15 cellular contexts compared by ENCODE assay signal in the genomic region with DNA sequence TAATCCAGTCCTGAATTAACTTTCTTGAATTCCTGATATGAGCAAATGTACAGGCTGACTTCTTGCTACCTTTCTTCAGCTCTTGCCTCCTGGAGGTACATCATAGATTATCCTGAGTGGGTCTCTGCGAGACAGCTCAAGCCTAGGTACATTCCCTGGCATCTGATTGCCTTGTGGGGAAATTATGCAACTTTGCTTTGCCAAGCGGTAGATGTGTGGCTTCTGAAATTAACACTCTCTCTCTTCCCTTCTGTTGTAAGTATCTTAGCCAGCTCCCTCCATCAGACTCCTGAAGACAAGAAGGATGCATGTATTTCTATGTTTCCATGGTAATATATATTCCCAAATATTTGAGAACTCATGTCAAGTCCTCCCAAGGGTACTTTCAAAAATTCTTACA. TPM values are rescaled to one million over a fixed set of nuclear protein-coding genes. Genes with fewer than 3 reads are reported as not detected.
DNase-seq lines count a peak whose midpoint lies in the region; ATAC-seq and TF ChIP-seq lines count a peak whose summit lies in the region.
"Had no signal": no experiment of that assay in that cellular context is flagged by ENCODE, and none has a peak within 500 bp of the region (broad histone marks: within the 10 kb centered on the region; RNA-seq: fewer than 3 reads in every experiment).

No MANE protein-coding gene starts in this region.

- TF ChIP-seq POLR2A in thyroid gland (IDR thresholded peaks at IDR 0.05), result no peak

- no peak overlapping the region for H3K4me3 ChIP-seq in GM23338
- H3K4me3 ChIP-seq in dorsolateral prefrontal cortex, result no peak overlapping the region
- H3K4me3 ChIP-seq in thyroid gland (replicated peaks in 1 of 3), result no peak overlapping the region
- H3K4me3 ChIP-seq: BLaER1 had no signal

- no peaks in the 10 kb centered on the region for H3F3A ChIP-seq in GM23338 (replicated peaks; ENCODE audit: low read depth)

- H3K27ac Mint-ChIP-seq in GM23338, result no peak overlapping the region
- H3K27ac Mint-ChIP-seq: CD4-positive, CD25-positive, alpha-beta regulatory T cell; CD8-positive, alpha-beta T cell had no signal

- H3K27ac ChIP-seq in GM23338 (ENCODE audit: low read depth) (no peak overlapping the region), dorsolateral prefrontal cortex (peak overlapping the region in 40 of 59 donors; percentile 1 to 77 (median 49)), thyroid gland (no peak overlapping the region)
- H3K27ac ChIP-seq: BLaER1, C4-2B had no signal

- DNase-seq in GM23338 (ENCODE audit: low spot score) (no peak), dorsolateral prefrontal cortex (peak in 1 of 10 donors; percentile 12), occipital lobe (lab: John Stamatoyannopoulos, UW) (peak; percentile 5), thyroid gland (no peak)
- DNase-seq in activated effector memory CD4-positive, alpha-beta T cell treated with Interleukin-2 at 50 U/mL for 16 hours, result no peak
- DNase-seq: Caco-2; CD4-positive, CD25-positive, alpha-beta regulatory T cell; CD8-positive, alpha-beta T cell; DMS153; DND-41; H7; HCEC 1CT had no signal

- no peaks in the 10 kb centered on the region for H3K27me3 ChIP-seq in GM23338 (ENCODE audit: insufficient read depth)
- no peaks in the 10 kb centered on the region for H3K27me3 ChIP-seq in dorsolateral prefrontal cortex
- H3K27me3 ChIP-seq in thyroid gland, result no peaks in the 10 kb centered on the region
- H3K27me3 ChIP-seq: BLaER1 had no signal

- H3K36me3 Mint-ChIP-seq in GM23338 (ENCODE audit: low read depth), result no peaks in the 10 kb centered on the region
- H3K36me3 Mint-ChIP-seq: CD4-positive, CD25-positive, alpha-beta regulatory T cell; CD8-positive, alpha-beta T cell had no signal

- WGBS in thyroid gland, 2 donors, result 86 to 94% methylated on average over 2 of the region's 2 CpGs

- H2AFZ ChIP-seq in GM23338, result 0 out of 2 replicates have a peak overlapping the region, but pooled peaks have one; percentile 29

- no peaks in the 10 kb centered on the region for H3K4me1 ChIP-seq in GM23338 (ENCODE audit: insufficient read depth)
- H3K4me1 ChIP-seq in thyroid gland, result no peaks in the 10 kb centered on the region
- H3K4me1 ChIP-seq: Caco-2 had no signal

- H3K27me3 Mint-ChIP-seq in GM23338 (ENCODE audit: insufficient read depth, low read depth, poor library complexity), result no peaks in the 10 kb centered on the region

- H3K4me2 ChIP-seq in GM23338, result no peak overlapping the region
- H3K4me2 ChIP-seq: BLaER1 had no signal

- no peaks in the 10 kb centered on the region for H3K9me3 ChIP-seq in thyroid gland
- H3K9me3 ChIP-seq: BLaER1, Caco-2 had no signal

- no peak overlapping the region for H3K4me3 Mint-ChIP-seq in GM23338
- H3K4me3 Mint-ChIP-seq: CD4-positive, CD25-positive, alpha-beta regulatory T cell; CD8-positive, alpha-beta T cell had no signal

- no peaks in the 10 kb centered on the region for H3K36me3 ChIP-seq in GM23338 (ENCODE audit: insufficient read depth)
- H3K36me3 ChIP-seq in thyroid gland, result no peaks in the 10 kb centered on the region
- H3K36me3 ChIP-seq: BLaER1 had no signal

- no peaks in the 10 kb centered on the region for H3K79me2 ChIP-seq in GM23338 (replicated peaks; ENCODE audit: insufficient read depth)

- TF ChIP-seq CTCF in GM23338 (conservative IDR thresholded peaks at IDR 0.05; ENCODE audit: low read depth in 2 of 2) (no peak), dorsolateral prefrontal cortex (IDR thresholded peaks at IDR 0.05 in 54 of 56, conservative IDR thresholded peaks at IDR 0.05 in 2 of 56; ENCODE audit: low read depth in 1 of 56, partially characterized antibody in 56 of 56) (no peak), thyroid gland (IDR thresholded peaks at IDR 0.05) (no peak)

- intact Hi-C loops in dorsolateral prefrontal cortex (cut with DNase I) (no loop called here), thyroid gland (cut with DNase I) (no loop called here)

- H3K9me2 ChIP-seq in GM23338 (ENCODE audit: insufficient read depth), result no peaks in the 10 kb centered on the region

- ATAC-seq in GM23338 (no peak), GM18511 (IDR thresholded peaks at IDR 0.05; ENCODE audit: unreplicated experiment) (no peak)
- ATAC-seq: CD8-positive, alpha-beta T cell had no signal

- no peaks in the 10 kb centered on the region for H4K20me1 ChIP-seq in GM23338 (replicated peaks; ENCODE audit: insufficient read depth)
- H4K20me1 ChIP-seq: BLaER1 had no signal

- H3K9me3 Mint-ChIP-seq in GM23338, result no peaks in the 10 kb centered on the region
- H3K9me3 Mint-ChIP-seq: CD8-positive, alpha-beta T cell had no signal

- no peaks in the 10 kb centered on the region for H3K4me1 Mint-ChIP-seq in GM23338

TF ChIP-seq in GM23338, 12 proteins besides CTCF, POLR2A, EP300 and RAD21:
- TF ChIP-seq ZNF114 (CRISPR knock-in tag; IDR thresholded peaks at IDR 0.05) (no peak), EZH2 (IDR thresholded peaks at IDR 0.05; ENCODE audit: low read depth, unreplicated experiment) (no peak)
TF ChIP-seq in GM23338: peak in this region for 0.

RNA-seq across cellular contexts. Expression of a gene that starts 16.2 kb away (rescaled TPM):
- 4.3 and 5.7 TPM in 2 replicates for total RNA-seq in GM23338 (2014; rRNA removed; shearing (Covaris generic))
- 1.5 and 2.8 TPM in 2 replicates for polyA plus RNA-seq in GM23338 (2016; fragmentation: Nextera tagmentation; extraction: Ambion mirVana)
- total RNA-seq in dorsolateral prefrontal cortex (10 to 100 TPM; 14.8 to 55.5 (median 34.3) TPM), occipital lobe (44.9 TPM), thyroid gland (10 to 100 TPM; 14.9 to 22.2 (median 15.7) TPM)

Comparison
In these comparisons a context has a peak if more than half of its experiments do, and no peak if none do; other contexts are left out.
1. H3K27ac ChIP-seq: peak in dorsolateral prefrontal cortex (40 of 59); none in GM23338 (single experiment) and thyroid gland (0 of 3).